Comparison of ENCODE assay signal across 1 cellular context in genomic region chr1:192517716-192518355, GRCh38.
A peak's percentile ranks its signal among the peaks of the same experiment; 100 is the strongest.
TF ChIP-seq lines count a peak whose summit lies in the region.

No MANE protein-coding gene starts in this region.

TF ChIP-seq in GM12878, 131 proteins besides CTCF, POLR2A, EP300 and RAD21:
- TF ChIP-seq CHD1 (IDR thresholded peaks at IDR 0.05; ENCODE audit: low read depth, low read length) (0 out of 2 replicates have a peak, but pooled peaks have one; percentile 11), POLR2AphosphoS5 (IDR thresholded peaks at IDR 0.05; ENCODE audit: low read length) (peak; percentile 57; the same call in 1 of the 2 replicates), ZNF687 (IDR thresholded peaks at IDR 0.05) (0 out of 2 replicates have a peak, but pooled peaks have one; percentile 13)
